Comparison of ENCODE assay signal across 21 cellular contexts in the genomic region with DNA sequence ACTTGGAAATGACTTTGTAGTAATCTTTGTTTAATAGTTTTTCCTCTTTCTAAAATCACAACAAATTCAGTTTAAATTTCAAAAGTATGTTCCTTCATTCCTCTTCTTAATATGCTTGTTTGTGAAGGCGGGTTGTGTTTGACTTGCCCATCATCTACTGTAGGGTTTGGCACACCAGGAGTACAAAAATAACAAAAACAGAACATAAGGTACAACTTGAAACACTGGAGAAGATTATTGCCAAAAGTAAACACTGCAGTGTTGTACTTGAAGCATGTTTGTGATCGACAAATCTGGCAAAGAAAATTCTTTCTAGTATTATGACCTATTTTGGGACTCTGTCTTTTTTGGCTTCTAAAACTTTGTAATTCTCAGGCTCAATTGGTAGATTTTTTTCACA.
"Had no signal": no experiment of that assay in that cellular context is flagged by ENCODE, and none has a peak within 500 bp of the region (broad histone marks: within the 10 kb centered on the region; RNA-seq: fewer than 3 reads in every experiment).

No MANE protein-coding gene starts in this region.

- H3K4me1 Mint-ChIP-seq: neural crest cell; stimulated activated effector memory CD8-positive, alpha-beta T cell treated with anti-CD3 and anti-CD28 coated beads, Interleukin-12 subunit alpha, Interleukin-12 subunit beta, amount 100 ng/mL, for 72 hours had no signal

- H3K4me2 ChIP-seq: smooth muscle cell had no signal

- DNase-seq: effector memory CD8-positive, alpha-beta T cell; esophagus squamous epithelium; foreskin fibroblast; glutamatergic neuron; immature natural killer cell; kidney; left cardiac atrium; left ventricle myocardium superior; natural killer cell; posterior cingulate gyrus; right cardiac atrium; stimulated activated CD4-positive, alpha-beta T cell treated with anti-CD3 and anti-CD28 coated beads, Interleukin-4, amount 100 ng/mL, for 1 hour; stimulated activated CD8-positive, alpha-beta memory T cell treated with anti-CD3 and anti-CD28 coated beads, Interleukin-4, amount 100 ng/mL, for 48 hours; testis had no signal

- ATAC-seq: effector memory CD8-positive, alpha-beta T cell; gastroesophageal sphincter; left cardiac atrium; left ventricle myocardium superior; natural killer cell; right cardiac atrium; stimulated activated effector memory CD8-positive, alpha-beta T cell treated with anti-CD3 and anti-CD28 coated beads, Interleukin-12 subunit alpha, Interleukin-12 subunit beta, amount 100 ng/mL, for 72 hours had no signal

- H3K27ac ChIP-seq: esophagus squamous epithelium, gastroesophageal sphincter, testis, tibial nerve had no signal

- H3K4me3 Mint-ChIP-seq: dendritic cell treated with granulocyte-macrophage colony-stimulating factor and Interleukin-4, amounts not matched to agents 40 ng/mL and 50 ng/mL, for 4 days; effector memory CD8-positive, alpha-beta T cell; immature natural killer cell; natural killer cell; neural crest cell; stimulated activated effector memory CD8-positive, alpha-beta T cell treated with anti-CD3 and anti-CD28 coated beads, Interleukin-12 subunit alpha, Interleukin-12 subunit beta, amount 100 ng/mL, for 72 hours; stimulated activated naive CD8-positive, alpha-beta T cell treated with anti-CD3 and anti-CD28 coated beads, Interleukin-15, Interleukin-2, amounts not matched to agents 100 ng/mL and 50 ng/mL, for 24 hours had no signal

- H3K36me3 Mint-ChIP-seq: natural killer cell; stimulated activated effector memory CD8-positive, alpha-beta T cell treated with anti-CD3 and anti-CD28 coated beads, Interleukin-12 subunit alpha, Interleukin-12 subunit beta, amount 100 ng/mL, for 72 hours had no signal

- H3K9me3 ChIP-seq: esophagus squamous epithelium, gastroesophageal sphincter, testis, tibial nerve had no signal

- H3K27me3 Mint-ChIP-seq: dendritic cell treated with granulocyte-macrophage colony-stimulating factor and Interleukin-4, amounts not matched to agents 40 ng/mL and 50 ng/mL, for 4 days; effector memory CD8-positive, alpha-beta T cell; stimulated activated naive CD8-positive, alpha-beta T cell treated with anti-CD3 and anti-CD28 coated beads, Interleukin-15, Interleukin-2, amounts not matched to agents 100 ng/mL and 50 ng/mL, for 24 hours had no signal

- H3K27me3 ChIP-seq: esophagus squamous epithelium, gastroesophageal sphincter, testis, tibial nerve had no signal

- H3K4me1 ChIP-seq: esophagus squamous epithelium, gastroesophageal sphincter, testis, tibial nerve had no signal

- H3K36me3 ChIP-seq: esophagus squamous epithelium, gastroesophageal sphincter, tibial nerve had no signal

- H3K27ac Mint-ChIP-seq: dendritic cell treated with granulocyte-macrophage colony-stimulating factor and Interleukin-4, amounts not matched to agents 40 ng/mL and 50 ng/mL, for 4 days; effector memory CD8-positive, alpha-beta T cell; immature natural killer cell; natural killer cell; stimulated activated effector memory CD8-positive, alpha-beta T cell treated with anti-CD3 and anti-CD28 coated beads, Interleukin-12 subunit alpha, Interleukin-12 subunit beta, amount 100 ng/mL, for 72 hours; stimulated activated naive CD8-positive, alpha-beta T cell treated with anti-CD3 and anti-CD28 coated beads, Interleukin-15, Interleukin-2, amounts not matched to agents 100 ng/mL and 50 ng/mL, for 24 hours had no signal

- H3K4me3 ChIP-seq: esophagus squamous epithelium, gastroesophageal sphincter, smooth muscle cell, testis, tibial nerve had no signal

- H3K9me3 Mint-ChIP-seq: natural killer cell, neural crest cell had no signal
